8 cellular contexts compared by ENCODE assay signal in genomic region chr4:113760852-113761681, GRCh38.
A peak's percentile ranks its signal among the peaks of the same experiment; 100 is the strongest.
DNase-seq lines count a peak whose midpoint lies in the region; ATAC-seq and TF ChIP-seq lines count a peak whose summit lies in the region.

No MANE protein-coding gene starts in this region.

- no peak for TF ChIP-seq CTCF in nephron (IDR thresholded peaks at IDR 0.05; ENCODE audit: unreplicated experiment in 3 of 3)

- peaks cover 33% of the 10 kb centered on the region for H3K4me1 Mint-ChIP-seq in nephron

- DNase-seq in Ammon's horn (ENCODE audit: low spot score) (peak; percentile 65), OCI-M1 (lab: John Stamatoyannopoulos, UW) (peak; percentile 77), fibroblast of the conjunctiva (ENCODE audit: low read depth) (peak; percentile 73), substantia nigra (lab: John Stamatoyannopoulos, UW) (peak in 48 of 49 donors; percentile 7 to 90 (median 67))
- peak; percentile 82 for DNase-seq in activated effector memory CD4-positive, alpha-beta T cell treated with anti-CD3 and anti-CD28 coated beads, Interleukin-2, amount 50 U/mL, for 16 hours

- H3K27ac Mint-ChIP-seq in nephron = peak overlapping the region; percentile 94 to 99 (median 97)

- H3K4me3 Mint-ChIP-seq in nephron = peak overlapping the region; percentile 88 to 95 (median 92)

- peaks cover 5% of the 10 kb centered on the region for H3K36me3 Mint-ChIP-seq in nephron (ENCODE audit: low read depth)

- peak overlapping the region; percentile 97 for H3K27ac ChIP-seq in substantia nigra (ENCODE audit: low read depth, low read length, poor library complexity, severe bottlenecking)

- H3K9me3 Mint-ChIP-seq in nephron = no peaks in the 10 kb centered on the region

- H3K27me3 Mint-ChIP-seq in nephron (ENCODE audit: low read depth) = no peaks in the 10 kb centered on the region

- ATAC-seq in GM18909 (IDR thresholded peaks at IDR 0.05; ENCODE audit: poor library complexity, unreplicated experiment) (peak; percentile 26), HG03103 (IDR thresholded peaks at IDR 0.05; ENCODE audit: low read depth, unreplicated experiment) (peak; percentile 17)

Comparison
In these comparisons a context has a peak if more than half of its experiments do, and no peak if none do; other contexts are left out.
1. Peak in every context shown above with its lines: DNase-seq, ATAC-seq and H3K27ac ChIP-seq.